In genomic region chr14:93962701-93963601, GRCh38 we compare ENCODE assay signal across 9 cellular contexts. TPM values are rescaled to one million over a fixed set of nuclear protein-coding genes. Genes with fewer than 3 reads are reported as not detected.
DNase-seq lines count a peak whose midpoint lies in the region; ATAC-seq and TF ChIP-seq lines count a peak whose summit lies in the region.
"Had no signal": no experiment of that assay in that cellular context is flagged by ENCODE, and none has a peak within 500 bp of the region (broad histone marks: within the 10 kb centered on the region; RNA-seq: fewer than 3 reads in every experiment).

No MANE protein-coding gene starts in this region.

- H3K9me3 Mint-ChIP-seq in Calu3 (ENCODE audit: low read depth, unreplicated experiment), result peaks cover 5% of the 10 kb centered on the region

- peak; percentile 30 for ATAC-seq in GM18508 (IDR thresholded peaks at IDR 0.05; ENCODE audit: insufficient read depth, unreplicated experiment)

- H3K27me3 Mint-ChIP-seq in Calu3 (ENCODE audit: unreplicated experiment), result no peaks in the 10 kb centered on the region

- H3K36me3 Mint-ChIP-seq in Calu3 (ENCODE audit: insufficient read depth, unreplicated experiment), result peaks cover 22% of the 10 kb centered on the region

- no peak overlapping the region for H3K27ac Mint-ChIP-seq in Calu3 (ENCODE audit: unreplicated experiment)

- TF ChIP-seq CTCF in Calu3 (IDR thresholded peaks at IDR 0.05; ENCODE audit: unreplicated experiment), result no peak

- CTCF ChIA-PET in Calu3 (lab: Charles Lee), result interaction anchor here (0.9 kb wide), 1 partner anchor 23 kb away, joined by 3 read pairs; no protein-coding TSS in a partner anchor

- intact Hi-C loops in Calu3 (cut with micrococcal nuclease; ENCODE audit: unreplicated experiment), result no loop called here

- H3K4me1 Mint-ChIP-seq in Calu3 (ENCODE audit: low read depth, unreplicated experiment), result peaks cover 75% of the 10 kb centered on the region

- peak; percentile 61 for DNase-seq in H4 (ENCODE audit: low spot score)
- peak; percentile 67 for DNase-seq in M059J (ENCODE audit: low read depth)
- DNase-seq in activated CD8-positive, alpha-beta memory T cell treated with anti-CD3 and anti-CD28 coated beads, Interleukin-2, amount 50 U/mL, for 4 hours, result peak; percentile 49
- peak; percentile 27 for DNase-seq in midbrain (lab: John Stamatoyannopoulos, UW)
- DNase-seq in NCI-H446 treated with DMSO at 0.1 percent for 48 hours (lab: John Stamatoyannopoulos, UW), result no peak
- DNase-seq in NCI-H345 (lab: John Stamatoyannopoulos, UW), result no peak
- no peak for DNase-seq in Calu3

- H3K4me3 Mint-ChIP-seq in Calu3 (ENCODE audit: low read depth, unreplicated experiment), result no peak overlapping the region

- no TSS peak for BruUV-seq in Calu3 (replicated peaks; lab: Mats Ljungman, UMichigan)

RNA-seq across cellular contexts. Expression of gene ASB2, which starts 13.4 kb away (rescaled TPM):
- total RNA-seq in H4 (2014; rRNA removed; shearing (Covaris generic)), result not detected in 2 replicates
- not detected in 2 replicates for total RNA-seq in M059J (2014; rRNA removed; shearing (Covaris generic))
- total RNA-seq in Calu3 (2022), result 0.17 and 0.19 TPM in 2 replicates

RNA-seq across cellular contexts. Expression of gene CCDC197, which starts 34.1 kb away (rescaled TPM):
- not detected in 2 replicates for total RNA-seq in H4 (2014; rRNA removed; shearing (Covaris generic))
- not detected in 2 replicates for total RNA-seq in M059J (2014; rRNA removed; shearing (Covaris generic))
- total RNA-seq in Calu3 (2022), result not detected in 2 replicates
- total RNA-seq: T-helper 1 cell treated with Interleukin-12 subunit alpha and Interleukin-12 subunit beta and Interleukin-4 antibody, amounts not matched to agents 30 ng/mL and 1 ng/mL, for 36 hours had no signal

RNA-seq across cellular contexts. Expression of gene FAM181A, which starts 35.8 kb away (rescaled TPM):
- total RNA-seq in H4 (2014; rRNA removed; shearing (Covaris generic)), result not detected in 2 replicates
- total RNA-seq in M059J (2014; rRNA removed; shearing (Covaris generic)), result not detected in 2 replicates
- not detected in 2 replicates for total RNA-seq in Calu3 (2022)
- total RNA-seq: T-helper 1 cell treated with Interleukin-12 subunit alpha and Interleukin-12 subunit beta and Interleukin-4 antibody, amounts not matched to agents 30 ng/mL and 1 ng/mL, for 36 hours had no signal

Comparison
In these comparisons a context has a peak if more than half of its experiments do, and no peak if none do; other contexts are left out.
1. DNase-seq: peak in H4 (single experiment), M059J (single experiment), activated CD8-positive, alpha-beta memory T cell treated with anti-CD3 and anti-CD28 coated beads, Interleukin-2, amount 50 U/mL, for 4 hours (single experiment) and midbrain (single experiment); none in NCI-H446 treated with DMSO at 0.1 percent for 48 hours (single experiment), NCI-H345 (single experiment) and Calu3 (single experiment).